In genomic region chr16:74984670-74985411, GRCh38 we compare ENCODE assay signal across 8 cellular contexts. TPM values are rescaled to one million over a fixed set of nuclear protein-coding genes. Genes with fewer than 3 reads are reported as not detected.
A peak's percentile ranks its signal among the peaks of the same experiment; 100 is the strongest.
DNase-seq lines count a peak whose midpoint lies in the region; ATAC-seq and TF ChIP-seq lines count a peak whose summit lies in the region.

Gene WDR59, minus strand, starts transcription at chr16:74985123. Its CDS starts 106 bp downstream, at chr16:74985017.

- H4K20me1 ChIP-seq in fibroblast of lung (ENCODE audit: control insufficient read depth, extremely low read depth, insufficient read depth, low read length) = no peaks in the 10 kb centered on the region

- DNase-seq in Daoy (ENCODE audit: low read depth) (peak; percentile 99), GOT3 (lab: John Stamatoyannopoulos, UW) (peak; percentile 95), LNCaP clone FGC (ENCODE audit: low read depth) (peak; percentile 98), RWPE1 (ENCODE audit: low spot score) (peak; percentile 97), fibroblast of lung (ENCODE audit: low read depth in 2 of 2) (peak; percentile 98 to 99)
- peak; percentile 89 to 99 (median 98) for DNase-seq in naive thymus-derived CD8-positive, alpha-beta T cell
- DNase-seq in stimulated activated naive CD4-positive, alpha-beta T cell (lab: John Stamatoyannopoulos, UW) = peak; percentile 94 to 98 (median 97)

- H3K4me2 ChIP-seq in fibroblast of lung (ENCODE audit: extremely low read depth, insufficient read depth, low read length) = peak within 1 kb of the TSS; percentile 97

- peak within 1 kb of the TSS; percentile 84 for H3K27ac Mint-ChIP-seq in activated T-helper 17 cell treated with anti-CD3 and anti-CD28 coated beads, Interleukin-2, amount 50 U/mL, for 72 hours
- peak within 1 kb of the TSS; percentile 84 to 97 (median 92) for H3K27ac Mint-ChIP-seq in naive thymus-derived CD8-positive, alpha-beta T cell

- CTCF ChIA-PET in RWPE1 (lab: Yijun Ruan, JAX) = interaction anchor here (1.4 kb wide), 1 partner anchor 126 kb away, joined by 4 read pairs; no protein-coding TSS in a partner anchor

- H3K9me3 Mint-ChIP-seq in activated T-helper 17 cell treated with anti-CD3 and anti-CD28 coated beads, Interleukin-2, amount 50 U/mL, for 72 hours = no peaks in the 10 kb centered on the region
- H3K9me3 Mint-ChIP-seq in naive thymus-derived CD8-positive, alpha-beta T cell = no peaks in the 10 kb centered on the region

- H3K4me1 Mint-ChIP-seq in activated T-helper 17 cell treated with anti-CD3 and anti-CD28 coated beads, Interleukin-2, amount 50 U/mL, for 72 hours = peaks cover 10% of the 10 kb centered on the region
- peaks cover 2 to 26% (median 14%) of the 10 kb centered on the region in 4 donors for H3K4me1 Mint-ChIP-seq in naive thymus-derived CD8-positive, alpha-beta T cell

- no peaks in the 10 kb centered on the region for H3K36me3 Mint-ChIP-seq in activated T-helper 17 cell treated with anti-CD3 and anti-CD28 coated beads, Interleukin-2, amount 50 U/mL, for 72 hours (ENCODE audit: low read depth)
- no peaks in the 10 kb centered on the region for H3K36me3 Mint-ChIP-seq in naive thymus-derived CD8-positive, alpha-beta T cell

- TF ChIP-seq CTCF in LNCaP clone FGC (IDR thresholded peaks at IDR 0.05; ENCODE audit: control insufficient read depth, extremely low read depth, insufficient read depth) (no peak), RWPE1 (conservative IDR thresholded peaks at IDR 0.05; ENCODE audit: low read depth) (no peak), fibroblast of lung (conservative IDR thresholded peaks at IDR 0.05 in 1 of 2, IDR thresholded peaks at IDR 0.05 in 1 of 2; ENCODE audit: low read depth in 1 of 2, low read length in 2 of 2) (no peak)

- H3K27me3 Mint-ChIP-seq in activated T-helper 17 cell treated with anti-CD3 and anti-CD28 coated beads, Interleukin-2, amount 50 U/mL, for 72 hours = no peaks in the 10 kb centered on the region
- H3K27me3 Mint-ChIP-seq in naive thymus-derived CD8-positive, alpha-beta T cell = no peaks in the 10 kb centered on the region

- no peaks in the 10 kb centered on the region for H3K9me3 ChIP-seq in fibroblast of lung (ENCODE audit: control insufficient read depth, insufficient read depth, low read depth, low read length)

- H2AFZ ChIP-seq in fibroblast of lung (ENCODE audit: low read length) = peak within 1 kb of the TSS; percentile 98

- H3K9ac ChIP-seq in fibroblast of lung (ENCODE audit: insufficient read depth, low read length) = peak within 1 kb of the TSS; percentile 91

- no peaks in the 10 kb centered on the region for H3K4me1 ChIP-seq in fibroblast of lung (ENCODE audit: control insufficient read depth, extremely low read depth, insufficient read depth, low read length)

- POLR2A ChIA-PET in RWPE1 (lab: Yijun Ruan, JAX; ENCODE audit: low non-redundant PET) = interaction anchor here (0.6 kb wide), 1 partner anchor 334 kb away, joined by 3 read pairs; no protein-coding TSS in a partner anchor
- POLR2A ChIA-PET in naive thymus-derived CD8-positive, alpha-beta T cell (lab: Charles Lee) = interaction anchor here (0.6 to 2.7 kb wide), 10 partner anchors 14 to 663 kb away, joined by 3 to 14 read pairs (median 4); partner anchors contain the start of genes CFDP1, KARS1, MLKL and RFWD3

- peak within 1 kb of the TSS; percentile 98 for H3K4me3 ChIP-seq in LNCaP clone FGC (ENCODE audit: low read depth, low read length)
- peak within 1 kb of the TSS; percentile 89 to 100 (median 98) for H3K4me3 ChIP-seq in fibroblast of lung (replicated peaks in 1 of 4; ENCODE audit: control extremely low read depth in 1 of 4, insufficient read depth in 1 of 4, low read depth in 3 of 4, low read length in 4 of 4)

- H3K4me3 Mint-ChIP-seq in activated T-helper 17 cell treated with anti-CD3 and anti-CD28 coated beads, Interleukin-2, amount 50 U/mL, for 72 hours = peak within 1 kb of the TSS; percentile 81
- peak within 1 kb of the TSS; percentile 90 to 100 (median 95) for H3K4me3 Mint-ChIP-seq in naive thymus-derived CD8-positive, alpha-beta T cell

- ATAC-seq in activated T-helper 17 cell treated with anti-CD3 and anti-CD28 coated beads, Interleukin-2, amount 50 U/mL, for 72 hours (replicated peaks) = peak; percentile 99
- ATAC-seq in naive thymus-derived CD8-positive, alpha-beta T cell = peak; percentile 97 to 98

- no peaks in the 10 kb centered on the region for H3K27me3 ChIP-seq in fibroblast of lung (ENCODE audit: control insufficient read depth, insufficient read depth, low read length)

- H3K27ac ChIP-seq in RWPE1 (peak within 1 kb of the TSS; percentile 75), fibroblast of lung (ENCODE audit: insufficient read depth, low read length) (peak within 1 kb of the TSS; percentile 87)

- no peaks in the 10 kb centered on the region for H3K36me3 ChIP-seq in fibroblast of lung (ENCODE audit: control insufficient read depth, insufficient read depth, low read length)

- H3K79me2 ChIP-seq in fibroblast of lung (ENCODE audit: control insufficient read depth, insufficient read depth, low read length) = peaks cover 10% of the 10 kb centered on the region

RNA-seq across cellular contexts. Expression of gene WDR59, which starts in this region (rescaled TPM):
- 3.8 and 9.4 TPM in 2 replicates for total RNA-seq in Daoy (2014; rRNA removed; shearing (Covaris generic))
- total RNA-seq in activated T-helper 17 cell treated with anti-CD3 and anti-CD28 coated beads, Interleukin-2, amount 50 U/mL, for 72 hours = 100 to 1,000 TPM; 107 to 154 TPM
- total RNA-seq in fibroblast of lung = 14.9 and 16.0 TPM in 2 replicates
- polyA plus RNA-seq in fibroblast of lung = 30.2 and 33.7 TPM in 2 replicates
- polyA plus RNA-seq in fibroblast of lung (2012) = 18.0 and 19.2 TPM in 2 replicates
- 75.2 and 88.5 TPM in 2 replicates for polyA minus RNA-seq in fibroblast of lung (ENCODE audit: low replicate concordance)
- 100 to 1,000 TPM; 125 to 130 TPM for total RNA-seq in naive thymus-derived CD8-positive, alpha-beta T cell
- polyA plus RNA-seq in naive thymus-derived CD8-positive, alpha-beta T cell = 10 to 100 TPM in 1 of 3 donors, 1 to 10 TPM in 2; 6.9 to 12.9 (median 9.7) TPM

Comparison
In these comparisons a context has a peak if more than half of its experiments do, and no peak if none do; other contexts are left out.
1. Peak in every context shown above with its lines: DNase-seq, ATAC-seq, H3K4me3 ChIP-seq and H3K27ac ChIP-seq.